In genomic region chr15:40448354-40448753, GRCh38 we compare ENCODE assay signal across 21 cellular contexts.
"Had no signal": no experiment of that assay in that cellular context is flagged by ENCODE, and none has a peak within 500 bp of the region (broad histone marks: within the 10 kb centered on the region; RNA-seq: fewer than 3 reads in every experiment).

No MANE protein-coding gene starts in this region.

- H3K27me3 ChIP-seq: MG63 had no signal

- H3K9me3 ChIP-seq: MG63, SK-N-SH had no signal

- FAIRE-seq: HepG2, RCC 7860 had no signal

- DNase-seq: IMR-90, Karpas-422, KG1, MG63, NCI-H1092, NCI-H1436, NCI-H187, NCI-H2029, NCI-H2081 treated with DMSO at 0.1 percent for 48 hours, NCI-H2171, NCI-H226, NCI-H446, NCI-H510A, NCI-H524 treated with DMSO at 0.1 percent for 48 hours, NCI-H69, NCI-H774, RPMI8226, SHP77, SK-N-SH had no signal

- H3K36me3 ChIP-seq: MG63 had no signal

- ATAC-seq: HepG2 had no signal

- H3K4me3 ChIP-seq: MG63 had no signal
